Comparison of ENCODE assay signal across 1 cellular context in the genomic region with DNA sequence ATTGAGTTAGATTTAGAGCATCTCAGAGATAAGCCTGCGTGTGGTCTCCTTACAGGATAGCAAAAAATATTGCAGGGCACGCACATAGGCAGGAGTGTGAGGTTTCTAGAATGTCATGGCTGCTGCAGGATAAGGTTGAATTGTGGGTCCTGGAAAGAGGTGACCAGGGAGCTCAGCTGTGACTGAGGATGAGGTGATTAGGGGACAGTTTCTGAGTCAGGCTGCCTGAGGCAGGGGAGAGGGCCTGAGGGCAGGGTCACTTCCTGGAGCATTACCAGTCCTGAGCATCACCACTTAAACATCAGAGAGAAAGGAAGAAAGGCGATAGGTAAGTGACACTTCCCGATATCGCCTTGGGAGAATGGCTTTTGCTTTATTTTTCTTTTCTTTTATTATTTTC.
TF ChIP-seq lines count a peak whose summit lies in the region.

No MANE protein-coding gene starts in this region.

TF ChIP-seq in GM23338, 12 proteins besides CTCF, POLR2A, EP300 and RAD21 (continued from another document):
- no peak for TF ChIP-seq ZNF462 (CRISPR knock-in tag; IDR thresholded peaks at IDR 0.05)
